9 cellular contexts compared by ENCODE assay signal in the genomic region with DNA sequence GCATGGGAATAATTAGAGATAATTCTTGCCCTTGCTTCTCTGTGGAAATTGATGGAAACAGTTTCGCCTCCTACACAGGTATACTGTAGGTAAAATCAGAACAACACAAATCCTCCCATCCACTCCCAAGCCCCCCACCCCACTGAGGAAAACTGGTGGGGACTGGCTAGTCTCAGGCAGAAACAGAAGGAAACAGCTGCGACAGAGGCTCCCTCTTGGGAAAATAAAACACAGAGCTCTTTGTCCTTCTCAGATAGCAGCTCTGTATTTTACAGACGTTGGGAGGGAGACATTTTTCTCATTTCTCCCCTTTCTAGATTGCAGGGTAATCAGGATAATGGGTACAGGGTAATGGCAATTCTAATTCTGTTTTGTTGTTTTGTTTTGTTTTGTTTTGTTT. TPM values are rescaled to one million over a fixed set of nuclear protein-coding genes. Genes with fewer than 3 reads are reported as not detected.
A peak's percentile ranks its signal among the peaks of the same experiment; 100 is the strongest.
DNase-seq lines count a peak whose midpoint lies in the region; ATAC-seq and TF ChIP-seq lines count a peak whose summit lies in the region.
"Had no signal": no experiment of that assay in that cellular context is flagged by ENCODE, and none has a peak within 500 bp of the region (broad histone marks: within the 10 kb centered on the region; RNA-seq: fewer than 3 reads in every experiment).

No MANE protein-coding gene starts in this region.

- ATAC-seq in activated CD4-positive, alpha-beta T cell treated with anti-CD3 and anti-CD28 coated beads for 36 hours = no peak
- ATAC-seq in activated B cell treated with CpG ODN at 0.5 μM for 24 hours (ENCODE audit: low read depth) = no peak
- no peak for ATAC-seq in stimulated activated naive CD8-positive, alpha-beta T cell treated with anti-CD3 and anti-CD28 coated beads, Interleukin-15, amount 100 ng/mL, for 72 hours

- no peaks in the 10 kb centered on the region for H3K27me3 ChIP-seq in Karpas-422 (ENCODE audit: low read length)

- H3K27me3 Mint-ChIP-seq in activated CD4-positive, alpha-beta T cell treated with anti-CD3 and anti-CD28 coated beads for 36 hours = no peaks in the 10 kb centered on the region
- H3K27me3 Mint-ChIP-seq in activated B cell treated with CpG ODN at 0.5 μM for 24 hours (no peaks in the 10 kb centered on the region), immature natural killer cell (ENCODE audit: low read depth in 3 of 3) (peaks cover 11 to 22% (median 22%) of the 10 kb centered on the region in 3 donors)
- no peaks in the 10 kb centered on the region for H3K27me3 Mint-ChIP-seq in stimulated activated naive CD8-positive, alpha-beta T cell treated with anti-CD3 and anti-CD28 coated beads, Interleukin-15, amount 100 ng/mL, for 72 hours

- H3K9ac ChIP-seq in Karpas-422 (ENCODE audit: low read length) = no peak overlapping the region

- H3K79me2 ChIP-seq in Karpas-422 (ENCODE audit: low read length) = no peaks in the 10 kb centered on the region

- POLR2A ChIA-PET in activated CD4-positive, alpha-beta T cell treated with anti-CD3 and anti-CD28 coated beads for 36 hours (lab: Charles Lee) = interaction anchor here (1.0 kb wide), 2 partner anchors 39 to 41 kb away, joined by 4 to 6 read pairs; no protein-coding TSS in a partner anchor
- POLR2A ChIA-PET in activated B cell treated with CpG ODN at 0.5 μM for 24 hours (lab: Charles Lee) = interaction anchor here (1.5 to 2.7 kb wide), 5 partner anchors 14 to 135 kb away, joined by 4 to 18 read pairs (median 9); partner anchors contain the start of genes PEX12, SLFN11 and SLFN12

- intact Hi-C loops in activated CD4-positive, alpha-beta T cell treated with anti-CD3 and anti-CD28 coated beads for 36 hours (cut with DNase I, micrococcal nuclease) = loop anchor here in 1 of 2 experiments (5.0 kb wide), 1 partner anchor 135 kb away; no protein-coding TSS in a partner anchor
- intact Hi-C loops in activated B cell treated with CpG ODN at 0.5 μM for 24 hours (cut with micrococcal nuclease) = no loop called here

- H3K4me1 ChIP-seq in Karpas-422 (ENCODE audit: low read length) = no peaks in the 10 kb centered on the region

- H3K9me3 Mint-ChIP-seq in activated CD4-positive, alpha-beta T cell treated with anti-CD3 and anti-CD28 coated beads for 36 hours (ENCODE audit: low read depth) = no peaks in the 10 kb centered on the region
- H3K9me3 Mint-ChIP-seq in activated B cell treated with CpG ODN at 0.5 μM for 24 hours (no peaks in the 10 kb centered on the region), immature natural killer cell (no peaks in the 10 kb centered on the region)
- no peaks in the 10 kb centered on the region for H3K9me3 Mint-ChIP-seq in stimulated activated naive CD8-positive, alpha-beta T cell treated with anti-CD3 and anti-CD28 coated beads, Interleukin-15, amount 100 ng/mL, for 72 hours

- no peaks in the 10 kb centered on the region for H4K20me1 ChIP-seq in Karpas-422 (ENCODE audit: insufficient read depth, low read depth, low read length)

- H3K27ac ChIP-seq in Karpas-422 (ENCODE audit: low read length) = no peak overlapping the region

- no peak for DNase-seq in activated CD4-positive, alpha-beta T cell treated with anti-CD3 and anti-CD28 coated beads for 36 hours
- DNase-seq in activated CD4-positive, alpha-beta T cell treated with anti-CD3 and anti-CD28 coated beads for 48 hours = no peak
- DNase-seq in activated B cell treated with CpG ODN at 0.5 μM for 24 hours (no peak), immature natural killer cell (no peak), Karpas-422 (no peak), amygdala (lab: John Stamatoyannopoulos, UW) (no peak), NCI-H226 (no peak)
- DNase-seq in stimulated activated naive CD8-positive, alpha-beta T cell treated with anti-CD3 and anti-CD28 coated beads, Interleukin-15, amount 100 ng/mL, for 72 hours = no peak

- no peaks in the 10 kb centered on the region for H3K9me2 ChIP-seq in Karpas-422 (replicated peaks; ENCODE audit: insufficient read depth, low read length)

- H3K4me2 ChIP-seq in Karpas-422 (ENCODE audit: low read depth, low read length, poor library complexity, severe bottlenecking) = no peak overlapping the region

- H3K4me1 Mint-ChIP-seq in activated CD4-positive, alpha-beta T cell treated with anti-CD3 and anti-CD28 coated beads for 36 hours = peaks cover 15% of the 10 kb centered on the region
- H3K4me1 Mint-ChIP-seq in activated B cell treated with CpG ODN at 0.5 μM for 24 hours (peaks cover 23% of the 10 kb centered on the region), immature natural killer cell (peaks cover 27 to 54% of the 10 kb centered on the region in 2 donors)
- peaks cover 36% of the 10 kb centered on the region for H3K4me1 Mint-ChIP-seq in stimulated activated naive CD8-positive, alpha-beta T cell treated with anti-CD3 and anti-CD28 coated beads, Interleukin-15, amount 100 ng/mL, for 72 hours

- no peak overlapping the region for H3K4me3 ChIP-seq in Karpas-422 (ENCODE audit: low read length)

- peak overlapping the region; percentile 46 for H3K4me3 Mint-ChIP-seq in activated CD4-positive, alpha-beta T cell treated with anti-CD3 and anti-CD28 coated beads for 36 hours
- H3K4me3 Mint-ChIP-seq in activated B cell treated with CpG ODN at 0.5 μM for 24 hours (peak overlapping the region; percentile 89), immature natural killer cell (peak overlapping the region; percentile 96 to 98 (median 96))
- peak overlapping the region; percentile 76 to 79 for H3K4me3 Mint-ChIP-seq in stimulated activated naive CD8-positive, alpha-beta T cell treated with anti-CD3 and anti-CD28 coated beads, Interleukin-15, amount 100 ng/mL, for 72 hours

- no peak overlapping the region for H3K27ac Mint-ChIP-seq in activated CD4-positive, alpha-beta T cell treated with anti-CD3 and anti-CD28 coated beads for 36 hours
- H3K27ac Mint-ChIP-seq in activated B cell treated with CpG ODN at 0.5 μM for 24 hours (peak overlapping the region; percentile 84), immature natural killer cell (peak overlapping the region; percentile 96 to 100 (median 99))
- peak overlapping the region in 1 of 2 donors; percentile 12 for H3K27ac Mint-ChIP-seq in stimulated activated naive CD8-positive, alpha-beta T cell treated with anti-CD3 and anti-CD28 coated beads, Interleukin-15, amount 100 ng/mL, for 72 hours

- CTCF ChIA-PET in activated CD4-positive, alpha-beta T cell treated with anti-CD3 and anti-CD28 coated beads for 36 hours (lab: Charles Lee) = interaction anchor here (0.7 to 1.4 kb wide), 4 partner anchors 92 to 196 kb away, joined by 3 to 4 read pairs (median 3); no protein-coding TSS in a partner anchor
- CTCF ChIA-PET in activated B cell treated with CpG ODN at 0.5 μM for 24 hours (lab: Charles Lee) = interaction anchor here (1.3 to 1.9 kb wide), 3 partner anchors 9 to 14 kb away, joined by 4 to 6 read pairs (median 5); no protein-coding TSS in a partner anchor

- no peaks in the 10 kb centered on the region for H3K36me3 ChIP-seq in Karpas-422 (ENCODE audit: insufficient read depth, low read length)

- no peaks in the 10 kb centered on the region for H3K36me3 Mint-ChIP-seq in activated CD4-positive, alpha-beta T cell treated with anti-CD3 and anti-CD28 coated beads for 36 hours (ENCODE audit: low read depth)
- H3K36me3 Mint-ChIP-seq in activated B cell treated with CpG ODN at 0.5 μM for 24 hours (ENCODE audit: low read depth) (no peaks in the 10 kb centered on the region), immature natural killer cell (peaks cover 11 to 20% (median 17%) of the 10 kb centered on the region in 3 donors)

- no peaks in the 10 kb centered on the region for H3K9me3 ChIP-seq in Karpas-422 (ENCODE audit: low read length)

- TF ChIP-seq CTCF in activated B cell treated with CpG ODN at 0.5 μM for 24 hours (IDR thresholded peaks at IDR 0.05) = no peak

- no peak overlapping the region for H2AFZ ChIP-seq in Karpas-422 (ENCODE audit: low read length)

RNA-seq across cellular contexts. Expression of gene SLFN13, which starts 1.1 kb away (rescaled TPM):
- 10 to 100 TPM; 18.6 to 22.5 TPM for total RNA-seq in activated CD4-positive, alpha-beta T cell treated with anti-CD3 and anti-CD28 coated beads for 36 hours
- total RNA-seq in activated B cell treated with CpG ODN at 0.5 μM for 24 hours = 14.8 and 15.3 TPM in 2 replicates
- 10 to 100 TPM; 11.8 to 41.8 (median 39.2) TPM for polyA plus RNA-seq in immature natural killer cell
- 0.07 and 0.30 TPM in 2 replicates for total RNA-seq in Karpas-422 (2014; rRNA removed; shearing (Covaris generic); ENCODE audit: low replicate concordance)

RNA-seq across cellular contexts. Expression of gene SLFN12, which starts 15.2 kb away (rescaled TPM):
- total RNA-seq in activated CD4-positive, alpha-beta T cell treated with anti-CD3 and anti-CD28 coated beads for 36 hours = 1 to 10 TPM; 5.4 TPM
- total RNA-seq in activated B cell treated with CpG ODN at 0.5 μM for 24 hours = 8.7 and 9.0 TPM in 2 replicates
- 10 to 100 TPM in 1 of 3 donors, 1 to 10 TPM in 1, under 1 TPM in 1; 0.44 to 10.5 (median 6.3) TPM for polyA plus RNA-seq in immature natural killer cell
- total RNA-seq in Karpas-422 (2014; rRNA removed; shearing (Covaris generic); ENCODE audit: low replicate concordance) = not detected in 2 replicates
- total RNA-seq: NCI-H460 had no signal

Comparison
In these comparisons a context has a peak if more than half of its experiments do, and no peak if none do; other contexts are left out.
1. H3K4me3 Mint-ChIP-seq: peak in every context shown above with its lines; median percentile 96 in immature natural killer cell; 89 in activated B cell treated with CpG ODN at 0.5 μM for 24 hours; 78 in stimulated activated naive CD8-positive, alpha-beta T cell treated with anti-CD3 and anti-CD28 coated beads, Interleukin-15, amount 100 ng/mL, for 72 hours; 46 in activated CD4-positive, alpha-beta T cell treated with anti-CD3 and anti-CD28 coated beads for 36 hours.
2. RNA of gene SLFN13, which starts 1.1 kb away (total RNA-seq): 18.6 to 22.5 TPM in activated CD4-positive, alpha-beta T cell treated with anti-CD3 and anti-CD28 coated beads for 36 hours and 14.8 to 15.3 TPM in activated B cell treated with CpG ODN at 0.5 μM for 24 hours; 0.07 to 0.30 TPM in Karpas-422; every median in the first group is over 10 times any median in the second.